In the genomic region with DNA sequence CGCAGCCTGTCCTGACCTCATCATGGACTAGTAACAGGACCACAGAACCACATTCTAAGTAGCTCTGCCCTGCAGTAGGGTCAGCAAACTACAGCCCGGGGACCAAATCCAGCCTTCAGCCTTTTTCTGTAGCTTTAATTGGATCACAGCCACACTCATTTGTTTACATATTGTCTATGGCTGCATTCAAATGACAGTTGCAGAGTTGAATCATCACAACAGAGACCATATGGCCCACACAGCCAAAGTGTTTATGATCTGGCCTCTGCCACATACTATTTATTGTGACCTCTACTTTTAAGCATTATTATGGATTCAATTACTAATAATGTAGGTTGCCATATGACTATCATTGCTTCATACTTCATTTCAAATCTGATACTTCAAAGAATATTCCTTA, we compare ENCODE assay signal across 1 cellular context.
TF ChIP-seq lines count a peak whose summit lies in the region.

No MANE protein-coding gene starts in this region.

TF ChIP-seq in GM23338, 12 proteins besides CTCF, POLR2A, EP300 and RAD21 (continued from another document):
- TF ChIP-seq ZNF114 (CRISPR knock-in tag; IDR thresholded peaks at IDR 0.05) (no peak), STAT1 (IDR thresholded peaks at IDR 0.05; ENCODE audit: unreplicated experiment) (no peak), ZNF331 (CRISPR knock-in tag; IDR thresholded peaks at IDR 0.05; ENCODE audit: low read depth) (no peak), CREB1 (CRISPR knock-in tag; IDR thresholded peaks at IDR 0.05; ENCODE audit: low read depth) (no peak), POLR2AphosphoS5 (IDR thresholded peaks at IDR 0.05; ENCODE audit: low read depth) (no peak), JUNB (IDR thresholded peaks at IDR 0.05; ENCODE audit: unreplicated experiment) (no peak), EZH2phosphoT487 (IDR thresholded peaks at IDR 0.05; ENCODE audit: unreplicated experiment) (no peak), NANOG (IDR thresholded peaks at IDR 0.05; ENCODE audit: borderline replicate concordance) (no peak), EZH2 (IDR thresholded peaks at IDR 0.05; ENCODE audit: low read depth, unreplicated experiment) (no peak)
- TF ChIP-seq, protein P1, sequence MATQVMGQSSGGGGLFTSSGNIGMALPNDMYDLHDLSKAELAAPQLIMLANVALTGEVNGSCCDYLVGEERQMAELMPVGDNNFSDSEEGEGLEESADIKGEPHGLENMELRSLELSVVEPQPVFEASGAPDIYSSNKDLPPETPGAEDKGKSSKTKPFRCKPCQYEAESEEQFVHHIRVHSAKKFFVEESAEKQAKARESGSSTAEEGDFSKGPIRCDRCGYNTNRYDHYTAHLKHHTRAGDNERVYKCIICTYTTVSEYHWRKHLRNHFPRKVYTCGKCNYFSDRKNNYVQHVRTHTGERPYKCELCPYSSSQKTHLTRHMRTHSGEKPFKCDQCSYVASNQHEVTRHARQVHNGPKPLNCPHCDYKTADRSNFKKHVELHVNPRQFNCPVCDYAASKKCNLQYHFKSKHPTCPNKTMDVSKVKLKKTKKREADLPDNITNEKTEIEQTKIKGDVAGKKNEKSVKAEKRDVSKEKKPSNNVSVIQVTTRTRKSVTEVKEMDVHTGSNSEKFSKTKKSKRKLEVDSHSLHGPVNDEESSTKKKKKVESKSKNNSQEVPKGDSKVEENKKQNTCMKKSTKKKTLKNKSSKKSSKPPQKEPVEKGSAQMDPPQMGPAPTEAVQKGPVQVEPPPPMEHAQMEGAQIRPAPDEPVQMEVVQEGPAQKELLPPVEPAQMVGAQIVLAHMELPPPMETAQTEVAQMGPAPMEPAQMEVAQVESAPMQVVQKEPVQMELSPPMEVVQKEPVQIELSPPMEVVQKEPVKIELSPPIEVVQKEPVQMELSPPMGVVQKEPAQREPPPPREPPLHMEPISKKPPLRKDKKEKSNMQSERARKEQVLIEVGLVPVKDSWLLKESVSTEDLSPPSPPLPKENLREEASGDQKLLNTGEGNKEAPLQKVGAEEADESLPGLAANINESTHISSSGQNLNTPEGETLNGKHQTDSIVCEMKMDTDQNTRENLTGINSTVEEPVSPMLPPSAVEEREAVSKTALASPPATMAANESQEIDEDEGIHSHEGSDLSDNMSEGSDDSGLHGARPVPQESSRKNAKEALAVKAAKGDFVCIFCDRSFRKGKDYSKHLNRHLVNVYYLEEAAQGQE (IDR thresholded peaks at IDR 0.05; ENCODE audit: unreplicated experiment) = no peak
- TF ChIP-seq, protein P2, sequence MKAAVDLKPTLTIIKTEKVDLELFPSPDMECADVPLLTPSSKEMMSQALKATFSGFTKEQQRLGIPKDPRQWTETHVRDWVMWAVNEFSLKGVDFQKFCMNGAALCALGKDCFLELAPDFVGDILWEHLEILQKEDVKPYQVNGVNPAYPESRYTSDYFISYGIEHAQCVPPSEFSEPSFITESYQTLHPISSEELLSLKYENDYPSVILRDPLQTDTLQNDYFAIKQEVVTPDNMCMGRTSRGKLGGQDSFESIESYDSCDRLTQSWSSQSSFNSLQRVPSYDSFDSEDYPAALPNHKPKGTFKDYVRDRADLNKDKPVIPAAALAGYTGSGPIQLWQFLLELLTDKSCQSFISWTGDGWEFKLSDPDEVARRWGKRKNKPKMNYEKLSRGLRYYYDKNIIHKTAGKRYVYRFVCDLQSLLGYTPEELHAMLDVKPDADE (IDR thresholded peaks at IDR 0.05) = no peak
TF ChIP-seq in GM23338: peak in this region for 0.
